16 cellular contexts compared by ENCODE assay signal in genomic region chrX:10077425-10078188, GRCh38.
DNase-seq lines count a peak whose midpoint lies in the region; ATAC-seq and TF ChIP-seq lines count a peak whose summit lies in the region.
"Had no signal": no experiment of that assay in that cellular context is flagged by ENCODE, and none has a peak within 500 bp of the region (broad histone marks: within the 10 kb centered on the region; RNA-seq: fewer than 3 reads in every experiment).

No MANE protein-coding gene starts in this region.

- TF ChIP-seq CTCF in foreskin keratinocyte (conservative IDR thresholded peaks at IDR 0.05) = no peak

- H3K9me3 Mint-ChIP-seq in activated naive CD8-positive, alpha-beta T cell treated with anti-CD3 and anti-CD28 coated beads, Interleukin-2, amount 10 ng/mL, durations not matched to agents 7 days and 5 days = no peaks in the 10 kb centered on the region
- H3K9me3 Mint-ChIP-seq in activated naive CD8-positive, alpha-beta T cell treated with anti-CD3 and anti-CD28 coated beads for 36 hours = no peaks in the 10 kb centered on the region
- no peaks in the 10 kb centered on the region for H3K9me3 Mint-ChIP-seq in activated CD4-positive, alpha-beta memory T cell treated with anti-CD3 and anti-CD28 coated beads, Interleukin-2, amount 10 ng/mL, durations not matched to agents 7 days and 5 days
- H3K9me3 Mint-ChIP-seq: activated naive CD8-positive, alpha-beta T cell treated with anti-CD3 and anti-CD28 coated beads, Interleukin-2, amount 50 U/mL, for 24 hours had no signal

- H3K27ac Mint-ChIP-seq in activated naive CD8-positive, alpha-beta T cell treated with anti-CD3 and anti-CD28 coated beads, Interleukin-2, amount 10 ng/mL, durations not matched to agents 7 days and 5 days = peak overlapping the region; percentile 9
- no peak overlapping the region for H3K27ac Mint-ChIP-seq in activated naive CD8-positive, alpha-beta T cell treated with anti-CD3 and anti-CD28 coated beads for 36 hours
- H3K27ac Mint-ChIP-seq in activated CD4-positive, alpha-beta memory T cell treated with anti-CD3 and anti-CD28 coated beads, Interleukin-2, amount 10 ng/mL, durations not matched to agents 7 days and 5 days = no peak overlapping the region
- H3K27ac Mint-ChIP-seq: activated naive CD8-positive, alpha-beta T cell treated with anti-CD3 and anti-CD28 coated beads, Interleukin-2, amount 50 U/mL, for 24 hours had no signal

- no peaks in the 10 kb centered on the region for H3K27me3 Mint-ChIP-seq in activated naive CD8-positive, alpha-beta T cell treated with anti-CD3 and anti-CD28 coated beads, Interleukin-2, amount 10 ng/mL, durations not matched to agents 7 days and 5 days
- no peaks in the 10 kb centered on the region for H3K27me3 Mint-ChIP-seq in activated naive CD8-positive, alpha-beta T cell treated with anti-CD3 and anti-CD28 coated beads for 36 hours
- no peaks in the 10 kb centered on the region for H3K27me3 Mint-ChIP-seq in activated CD4-positive, alpha-beta memory T cell treated with anti-CD3 and anti-CD28 coated beads, Interleukin-2, amount 10 ng/mL, durations not matched to agents 7 days and 5 days
- H3K27me3 Mint-ChIP-seq: activated naive CD8-positive, alpha-beta T cell treated with anti-CD3 and anti-CD28 coated beads, Interleukin-2, amount 50 U/mL, for 24 hours had no signal

- POLR2A ChIA-PET in activated naive CD8-positive, alpha-beta T cell treated with anti-CD3 and anti-CD28 coated beads, Interleukin-2, amount 10 ng/mL, durations not matched to agents 7 days and 5 days (lab: Charles Lee) = interaction anchor here (1.2 kb wide), 1 partner anchor 34 kb away, joined by 6 read pairs; no protein-coding TSS in a partner anchor
- POLR2A ChIA-PET in activated CD4-positive, alpha-beta memory T cell treated with anti-CD3 and anti-CD28 coated beads, Interleukin-2, amount 10 ng/mL, durations not matched to agents 7 days and 5 days (lab: Charles Lee) = interaction anchor here (1.3 kb wide), 1 partner anchor 21 kb away, joined by 5 read pairs; no protein-coding TSS in a partner anchor

- peak; percentile 60 for ATAC-seq in activated naive CD8-positive, alpha-beta T cell treated with anti-CD3 and anti-CD28 coated beads, Interleukin-2, amount 10 ng/mL, durations not matched to agents 7 days and 5 days (ENCODE audit: low read depth)
- ATAC-seq in foreskin keratinocyte = peak; percentile 71
- ATAC-seq: activated naive CD8-positive, alpha-beta T cell treated with anti-CD3 and anti-CD28 coated beads, Interleukin-2, amount 50 U/mL, for 24 hours had no signal

- no peaks in the 10 kb centered on the region for H3K27me3 ChIP-seq in foreskin keratinocyte
- H3K27me3 ChIP-seq: pancreas, thyroid gland had no signal

- no peak overlapping the region for H3K27ac ChIP-seq in foreskin keratinocyte
- H3K27ac ChIP-seq: KMS-11, pancreas had no signal

- DNase-seq in activated naive CD8-positive, alpha-beta T cell treated with anti-CD3 and anti-CD28 coated beads, Interleukin-2, amount 10 ng/mL, durations not matched to agents 7 days and 5 days = no peak
- DNase-seq in activated naive CD8-positive, alpha-beta T cell treated with anti-CD3 and anti-CD28 coated beads for 36 hours = no peak
- DNase-seq in SW480 (ENCODE audit: low spot score) (peak; percentile 60), foreskin keratinocyte (peak in 1 of 2 donors; percentile 56), cerebellar cortex (ENCODE audit: low spot score) (no peak), NCI-H345 (lab: John Stamatoyannopoulos, UW) (no peak)
- no peak for DNase-seq in activated CD4-positive, alpha-beta memory T cell treated with anti-CD3 and anti-CD28 coated beads, Interleukin-2, amount 10 ng/mL, durations not matched to agents 7 days and 5 days
- DNase-seq in activated naive CD4-positive, alpha-beta T cell treated with anti-CD3 and anti-CD28 coated beads, Interleukin-2, amount 50 U/mL, for 16 hours = no peak
- DNase-seq: activated naive CD8-positive, alpha-beta T cell treated with anti-CD3 and anti-CD28 coated beads, Interleukin-2, amount 50 U/mL, for 24 hours; cortex of kidney; DMS 273 treated with DMSO at 0.1 percent for 48 hours; pancreas; SIG-M5; stimulated activated CD4-positive, alpha-beta T cell treated with anti-CD3 and anti-CD28 coated beads, Interleukin-12 subunit alpha, Interleukin-12 subunit beta, amount 100 ng/mL, for 4 hours; thyroid gland had no signal

- peaks cover 3% of the 10 kb centered on the region for H3K4me1 Mint-ChIP-seq in activated naive CD8-positive, alpha-beta T cell treated with anti-CD3 and anti-CD28 coated beads, Interleukin-2, amount 10 ng/mL, durations not matched to agents 7 days and 5 days
- peaks cover 4% of the 10 kb centered on the region for H3K4me1 Mint-ChIP-seq in activated naive CD8-positive, alpha-beta T cell treated with anti-CD3 and anti-CD28 coated beads for 36 hours
- peaks cover 7% of the 10 kb centered on the region for H3K4me1 Mint-ChIP-seq in activated CD4-positive, alpha-beta memory T cell treated with anti-CD3 and anti-CD28 coated beads, Interleukin-2, amount 10 ng/mL, durations not matched to agents 7 days and 5 days

- no peak overlapping the region for H3K4me3 Mint-ChIP-seq in activated naive CD8-positive, alpha-beta T cell treated with anti-CD3 and anti-CD28 coated beads, Interleukin-2, amount 10 ng/mL, durations not matched to agents 7 days and 5 days
- H3K4me3 Mint-ChIP-seq in activated naive CD8-positive, alpha-beta T cell treated with anti-CD3 and anti-CD28 coated beads for 36 hours = no peak overlapping the region
- H3K4me3 Mint-ChIP-seq in activated CD4-positive, alpha-beta memory T cell treated with anti-CD3 and anti-CD28 coated beads, Interleukin-2, amount 10 ng/mL, durations not matched to agents 7 days and 5 days = no peak overlapping the region
- H3K4me3 Mint-ChIP-seq: activated naive CD8-positive, alpha-beta T cell treated with anti-CD3 and anti-CD28 coated beads, Interleukin-2, amount 50 U/mL, for 24 hours had no signal

- H3K36me3 Mint-ChIP-seq in activated naive CD8-positive, alpha-beta T cell treated with anti-CD3 and anti-CD28 coated beads, Interleukin-2, amount 10 ng/mL, durations not matched to agents 7 days and 5 days = peaks cover 3% of the 10 kb centered on the region
- peaks cover 2% of the 10 kb centered on the region for H3K36me3 Mint-ChIP-seq in activated naive CD8-positive, alpha-beta T cell treated with anti-CD3 and anti-CD28 coated beads for 36 hours
- peaks cover 2% of the 10 kb centered on the region for H3K36me3 Mint-ChIP-seq in activated CD4-positive, alpha-beta memory T cell treated with anti-CD3 and anti-CD28 coated beads, Interleukin-2, amount 10 ng/mL, durations not matched to agents 7 days and 5 days (ENCODE audit: low read depth)

- peaks cover 17% of the 10 kb centered on the region for H3K4me1 ChIP-seq in foreskin keratinocyte
- H3K4me1 ChIP-seq: pancreas had no signal

- CTCF ChIA-PET in activated CD4-positive, alpha-beta memory T cell treated with anti-CD3 and anti-CD28 coated beads, Interleukin-2, amount 10 ng/mL, durations not matched to agents 7 days and 5 days (lab: Charles Lee) = interaction anchor here (1.2 to 1.6 kb wide), 2 partner anchors 20 to 82 kb away, joined by 4 to 5 read pairs; no protein-coding TSS in a partner anchor
